Comparison of ENCODE assay signal across 8 cellular contexts in the genomic region with DNA sequence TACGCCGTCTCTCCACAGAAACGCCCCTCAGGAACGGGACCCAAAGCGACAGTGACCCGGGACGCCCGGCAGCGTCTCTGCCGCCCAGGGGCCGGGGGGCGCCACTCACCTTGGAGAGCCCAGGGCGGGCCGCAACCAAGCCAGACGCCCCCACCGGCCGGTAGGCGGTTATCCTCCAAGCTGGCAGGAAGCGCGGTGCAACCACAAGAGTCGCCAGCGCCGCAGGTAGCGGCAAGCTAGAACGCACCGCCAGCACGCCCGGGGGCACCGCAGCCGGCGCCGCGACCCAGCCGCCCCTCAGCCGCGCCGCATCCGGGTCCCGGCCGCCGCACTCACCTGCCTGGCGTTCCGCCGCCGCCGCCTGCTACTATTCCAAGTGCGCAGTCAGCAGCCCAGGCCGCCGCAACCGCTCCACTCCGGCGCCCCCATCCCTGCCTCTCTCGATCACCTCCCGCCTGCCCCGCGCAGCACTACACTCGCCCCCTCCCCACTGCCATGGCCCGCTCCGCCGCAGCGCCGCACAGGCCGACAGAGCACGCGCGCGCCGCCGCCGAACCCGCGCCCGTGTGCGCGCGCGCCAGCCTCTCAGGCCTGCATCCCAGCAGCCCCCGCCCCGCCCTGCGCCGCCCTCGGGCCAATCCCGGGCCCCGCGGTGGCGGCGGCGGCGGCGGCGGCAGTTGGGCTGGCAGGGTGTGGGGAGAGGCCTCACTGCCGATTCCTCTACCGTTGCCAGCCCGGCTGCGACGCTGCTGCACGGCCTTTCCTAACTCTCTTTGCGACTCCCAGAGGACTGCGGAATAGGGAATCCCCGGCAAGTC. TPM values are rescaled to one million over a fixed set of nuclear protein-coding genes. Genes with fewer than 3 reads are reported as not detected.
DNase-seq lines count a peak whose midpoint lies in the region; ATAC-seq and TF ChIP-seq lines count a peak whose summit lies in the region.

A gene (minus strand): TSS at position 570 of the 818 bp plus-strand sequence. CDS start 75,585 bp downstream, outside the sequence.

- peak; percentile 94 for TF ChIP-seq POLR2A in GM18951 (IDR thresholded peaks at IDR 0.05; ENCODE audit: extremely low read depth, insufficient read depth, insufficient read length)

- intact Hi-C loops in left colon (cut with DNase I, micrococcal nuclease) = loop anchor here in 1 of 2 donors (10.0 kb wide), 1 partner anchor 240 kb away; a partner anchor contains a TSS

- peak; percentile 96 for ATAC-seq in HG03196 (IDR thresholded peaks at IDR 0.05; ENCODE audit: unreplicated experiment)
- peak; percentile 94 for ATAC-seq in left colon

- peak; percentile 37 for DNase-seq in AG09319 (ENCODE audit: extremely low read depth, low read depth)
- peak; percentile 82 for DNase-seq in NCI-H446 treated with DMSO at 0.1 percent for 48 hours (lab: John Stamatoyannopoulos, UW)
- DNase-seq in activated CD4-positive, alpha-beta T cell treated with anti-CD3 and anti-CD28 coated beads for 24 hours (ENCODE audit: low read depth in 2 of 2) = peak; percentile 77 to 83
- peak; percentile 93 for DNase-seq in cerebellum (ENCODE audit: low spot score)
- DNase-seq in left colon = peak; percentile 88 to 95
- DNase-seq in stimulated activated CD4-positive, alpha-beta T cell treated with anti-CD3 and anti-CD28 coated beads, Interleukin-1b, Interleukin-23, amount 100 ng/mL, for 48 hours = peak; percentile 86

- peak; percentile 9 for TF ChIP-seq CTCF in AG09319 (IDR thresholded peaks at IDR 0.05; ENCODE audit: low read depth, low read length)

- in situ Hi-C loops in GM18951 (cut with MboI; ENCODE audit: low sequenced_read_pairs, unreplicated experiment) = no loop called here

RNA-seq across cellular contexts. Expression of the gene that starts here (rescaled TPM):
- total RNA-seq in cerebellum = 34.7 TPM
- total RNA-seq in left colon = 10 to 100 TPM; 54.9 to 55.9 TPM

Comparison
In these comparisons a context has a peak if more than half of its experiments do, and no peak if none do; other contexts are left out.
1. Peak in every context shown above with its lines: DNase-seq and ATAC-seq.
2. DNase-seq: peak in every context shown above with its lines; median percentile 93 in cerebellum; 92 in left colon; 86 in stimulated activated CD4-positive, alpha-beta T cell treated with anti-CD3 and anti-CD28 coated beads, Interleukin-1b, Interleukin-23, amount 100 ng/mL, for 48 hours; 82 in NCI-H446 treated with DMSO at 0.1 percent for 48 hours; 80 in activated CD4-positive, alpha-beta T cell treated with anti-CD3 and anti-CD28 coated beads for 24 hours; 37 in AG09319.